8 cellular contexts compared by ENCODE assay signal in genomic region chr6:166382933-166383816, GRCh38. TPM values are rescaled to one million over a fixed set of nuclear protein-coding genes. Genes with fewer than 3 reads are reported as not detected.
DNase-seq lines count a peak whose midpoint lies in the region; ATAC-seq and TF ChIP-seq lines count a peak whose summit lies in the region.

MPC1 (minus strand) TSS chr6:166382940; CDS start chr6:166382876, 64 bp downstream.

- TF ChIP-seq POLR2A in GM18951 (IDR thresholded peaks at IDR 0.05; ENCODE audit: extremely low read depth, insufficient read depth, insufficient read length), result peak; percentile 80

- peak within 1 kb of the TSS; percentile 79 for H3K4me3 ChIP-seq in WI38 (ENCODE audit: low read depth, low read length)
- H3K4me3 ChIP-seq in mammary epithelial cell (replicated peaks in 1 of 3; ENCODE audit: insufficient read depth in 1 of 3, low read depth in 2 of 3, low read length in 3 of 3), result peak within 1 kb of the TSS; percentile 72 to 91 (median 86)
- H3K4me3 ChIP-seq in iPS-20b (ENCODE audit: low read length), result peak within 1 kb of the TSS; percentile 93
- H3K4me3 ChIP-seq in skin epidermis, result peak within 1 kb of the TSS; percentile 74 to 99 (median 88)

- peak within 1 kb of the TSS; percentile 95 for H2AFZ ChIP-seq in mammary epithelial cell (ENCODE audit: low read depth, low read length)

- H3K36me3 ChIP-seq in mammary epithelial cell (ENCODE audit: insufficient read depth, low read length) (no peaks in the 10 kb centered on the region), iPS-20b (ENCODE audit: insufficient read depth, low read depth, low read length) (no peaks in the 10 kb centered on the region)

- H3K9me3 ChIP-seq in mammary epithelial cell (replicated peaks; ENCODE audit: insufficient read depth, low read length) (no peaks in the 10 kb centered on the region), iPS-20b (ENCODE audit: insufficient read depth, low read depth, low read length) (no peaks in the 10 kb centered on the region)

- intact Hi-C loops in mammary epithelial cell (cut with micrococcal nuclease), result loop anchor here (2.0 kb wide), 2 partner anchors 22 to 616 kb away; partner anchors contain the start of gene CEP43

- peaks cover 18% of the 10 kb centered on the region for H3K79me2 ChIP-seq in mammary epithelial cell (ENCODE audit: insufficient read depth, low read length)

- CTCF ChIA-PET in mammary epithelial cell (lab: Charles Lee; ENCODE audit: low non-redundant PET), result no interaction called here

- H3K27ac ChIP-seq in mammary epithelial cell (ENCODE audit: insufficient read depth, low read depth, low read length), result peak within 1 kb of the TSS; percentile 66
- peak within 1 kb of the TSS; percentile 12 for H3K27ac ChIP-seq in iPS-20b (ENCODE audit: low read length)
- H3K27ac ChIP-seq in skin epidermis, result peak within 1 kb of the TSS; percentile 66 to 94 (median 89)

- dilution Hi-C loops in mammary epithelial cell (cut with HindIII; ENCODE audit: low sequenced_read_pairs), result no loop called here

- ATAC-seq in HG03175 (IDR thresholded peaks at IDR 0.05; ENCODE audit: unreplicated experiment), result peak; percentile 89

- WGBS in mammary epithelial cell (ENCODE audit: low coverage, missing lambda C conversion rate), result 0% methylated on average over 22 of the region's 96 CpGs

- in situ Hi-C loops in GM18951 (cut with MboI; ENCODE audit: low sequenced_read_pairs, unreplicated experiment), result no loop called here
- in situ Hi-C loops in mammary epithelial cell (cut with MboI; ENCODE audit: low sequenced_read_pairs in 2 of 2), result loop anchor here in 1 of 2 donors (25.0 kb wide), 1 partner anchor 96 kb away; no protein-coding TSS in a partner anchor

- peak; percentile 97 for DNase-seq in AG08395 (ENCODE audit: low spot score)
- peak; percentile 81 for DNase-seq in NCI-H2227 treated with DMSO at 0.1 percent for 48 hours (lab: John Stamatoyannopoulos, UW)
- DNase-seq in mammary epithelial cell, result peak; percentile 97

- BruUV-seq in mammary epithelial cell (replicated peaks; lab: Mats Ljungman, UMichigan), result no TSS peak

- TF ChIP-seq CTCF in WI38 (IDR thresholded peaks at IDR 0.05; ENCODE audit: low read depth, low read length) (no peak), mammary epithelial cell (conservative IDR thresholded peaks at IDR 0.05 in 1 of 2, IDR thresholded peaks at IDR 0.05 in 1 of 2; ENCODE audit: extremely low read depth in 1 of 2, insufficient read depth in 1 of 2, low read depth in 1 of 2, low read length in 2 of 2) (no peak)

- H3K4me1 ChIP-seq in mammary epithelial cell (ENCODE audit: insufficient read depth, low read length), result peaks cover 3% of the 10 kb centered on the region
- peaks cover 6% of the 10 kb centered on the region; the same call in 1 of the 2 replicates for H3K4me1 ChIP-seq in iPS-20b (ENCODE audit: insufficient read depth, low read length)

- H3K9ac ChIP-seq in mammary epithelial cell (ENCODE audit: insufficient read depth, low read length), result peak within 1 kb of the TSS; percentile 55
- peak within 1 kb of the TSS; percentile 83; the same call in 1 of the 2 replicates for H3K9ac ChIP-seq in iPS-20b (ENCODE audit: low read depth, low read length)

- H4K20me1 ChIP-seq in mammary epithelial cell (ENCODE audit: insufficient read depth, low read length), result no peaks in the 10 kb centered on the region

- H3K4me2 ChIP-seq in mammary epithelial cell (ENCODE audit: insufficient read depth, low read depth, low read length), result peak within 1 kb of the TSS; percentile 100

- H3K27me3 ChIP-seq in mammary epithelial cell (ENCODE audit: insufficient read depth, low read length) (no peaks in the 10 kb centered on the region), iPS-20b (ENCODE audit: insufficient read depth, low read length) (no peaks in the 10 kb centered on the region; the same call in 1 of the 2 replicates)

RNA-seq across cellular contexts. Expression of gene MPC1, which starts in this region (rescaled TPM):
- total RNA-seq in mammary epithelial cell, result 10 to 100 TPM; 21.5 to 24.8 TPM
- 25.1 TPM for polyA plus RNA-seq in mammary epithelial cell
- 13.6 TPM for polyA minus RNA-seq in mammary epithelial cell

Comparison
In these comparisons a context has a peak if more than half of its experiments do, and no peak if none do; other contexts are left out.
1. Peak in every context shown above with its lines: DNase-seq, ATAC-seq, H3K4me3 ChIP-seq and H3K27ac ChIP-seq.
2. H3K27ac ChIP-seq: peak in every context shown above with its lines; median percentile 89 in skin epidermis; 66 in mammary epithelial cell; 12 in iPS-20b.